8 cellular contexts compared by ENCODE assay signal in genomic region chr2:26786207-26787023, GRCh38. TPM values are rescaled to one million over a fixed set of nuclear protein-coding genes. Genes with fewer than 3 reads are reported as not detected.
DNase-seq lines count a peak whose midpoint lies in the region; ATAC-seq and TF ChIP-seq lines count a peak whose summit lies in the region.

No MANE protein-coding gene starts in this region.

- H3K27ac Mint-ChIP-seq in HFFc6, result peak overlapping the region; percentile 77

- no peaks in the 10 kb centered on the region; the same call in 1 of the 2 replicates for H3K27me3 Mint-ChIP-seq in HFFc6 (ENCODE audit: insufficient read depth)

- H3K4me1 Mint-ChIP-seq in HFFc6 (ENCODE audit: low read depth), result peaks cover 44% of the 10 kb centered on the region

- no peak for TF ChIP-seq CTCF in HFFc6 (IDR thresholded peaks at IDR 0.05)
- TF ChIP-seq CTCF in breast epithelium (IDR thresholded peaks at IDR 0.05), result no peak
- TF ChIP-seq CTCF in lower lobe of right lung (IDR thresholded peaks at IDR 0.05), result no peak
- TF ChIP-seq CTCF in upper lobe of right lung (IDR thresholded peaks at IDR 0.05), result no peak

- peaks cover 0 to 3% of the 10 kb centered on the region in 2 donors for H3K4me1 ChIP-seq in breast epithelium
- H3K4me1 ChIP-seq in lower lobe of right lung, result peaks cover 9% of the 10 kb centered on the region
- peaks cover 11% of the 10 kb centered on the region for H3K4me1 ChIP-seq in upper lobe of right lung

- intact Hi-C loops in breast epithelium (cut with DNase I; ENCODE audit: low total_unique reads), result no loop called here
- intact Hi-C loops in lower lobe of right lung (cut with DNase I), result no loop called here
- intact Hi-C loops in upper lobe of right lung (cut with DNase I), result no loop called here

- peaks cover 37% of the 10 kb centered on the region for H3K36me3 Mint-ChIP-seq in HFFc6 (ENCODE audit: low read depth)

- no peak overlapping the region for H3K27ac ChIP-seq in breast epithelium
- H3K27ac ChIP-seq in lower lobe of right lung, result peak overlapping the region; percentile 41
- H3K27ac ChIP-seq in upper lobe of right lung, result no peak overlapping the region

- ATAC-seq in lower lobe of right lung, result peak; percentile 26 to 39
- peak; percentile 7 for ATAC-seq in upper lobe of right lung

- H3K9me3 ChIP-seq in breast epithelium (no peaks in the 10 kb centered on the region), lower lobe of right lung (peaks cover 3% of the 10 kb centered on the region), upper lobe of right lung (no peaks in the 10 kb centered on the region)

- peak overlapping the region; percentile 93 for H3K4me3 Mint-ChIP-seq in HFFc6

- H3K9me3 Mint-ChIP-seq in HFFc6, result peaks cover 5% of the 10 kb centered on the region

- peak; percentile 45 for DNase-seq in activated CD4-positive, alpha-beta T cell treated with anti-CD3 and anti-CD28 coated beads for 48 hours
- no peak for DNase-seq in activated CD4-positive, alpha-beta T cell treated with anti-CD3 and anti-CD28 coated beads, Interleukin-2, amount 50 U/mL, for 1 hour
- DNase-seq in HFFc6, result no peak
- peak; percentile 60 for DNase-seq in NCI-H69 (lab: John Stamatoyannopoulos, UW)
- DNase-seq in breast epithelium (ENCODE audit: low spot score in 2 of 2), result no peak
- DNase-seq in lower lobe of right lung, result peak; percentile 59
- peak; percentile 75 for DNase-seq in upper lobe of right lung
- DNase-seq in foreskin melanocyte, result no peak

- H3K36me3 ChIP-seq in breast epithelium, result no peaks in the 10 kb centered on the region
- H3K36me3 ChIP-seq in lower lobe of right lung, result peaks cover 2% of the 10 kb centered on the region
- no peaks in the 10 kb centered on the region for H3K36me3 ChIP-seq in upper lobe of right lung

- H3K27me3 ChIP-seq in breast epithelium (no peaks in the 10 kb centered on the region), lower lobe of right lung (ENCODE audit: low read depth) (no peaks in the 10 kb centered on the region), upper lobe of right lung (no peaks in the 10 kb centered on the region)

- H3K4me3 ChIP-seq in breast epithelium, result peak overlapping the region; percentile 59 to 79 (median 77)
- H3K4me3 ChIP-seq in lower lobe of right lung, result peak overlapping the region; percentile 90
- H3K4me3 ChIP-seq in upper lobe of right lung, result peak overlapping the region; percentile 75

- no peak for TF ChIP-seq POLR2A in breast epithelium (IDR thresholded peaks at IDR 0.05)

RNA-seq across cellular contexts. Expression of gene CENPA, which starts 0.6 kb away (rescaled TPM):
- 10 to 100 TPM in 5 of 6 experiments, 1 to 10 TPM in 1; 8.7 to 20.4 (median 17.5) TPM for total RNA-seq in HFFc6 (2021; fragmentation: NEBNext Ultra II Directional; extraction: Animal tissue kit (Norgen Biotek cat#: 25700))
- total RNA-seq in breast epithelium, result under 1 TPM in 1 of 3 donors, not detected in 2; 0.64 TPM
- total RNA-seq in lower lobe of right lung, result 1.7 TPM
- 0.78 TPM for total RNA-seq in upper lobe of right lung

RNA-seq across cellular contexts. Expression of gene SLC35F6, which starts 22.3 kb away (rescaled TPM):
- 10 to 100 TPM; 34.1 to 44.5 (median 38.7) TPM for total RNA-seq in HFFc6 (2021; fragmentation: NEBNext Ultra II Directional; extraction: Animal tissue kit (Norgen Biotek cat#: 25700))
- total RNA-seq in breast epithelium, result 10 to 100 TPM; 32.8 to 57.3 (median 55.1) TPM
- total RNA-seq in lower lobe of right lung, result 49.3 TPM
- total RNA-seq in upper lobe of right lung, result 42.2 TPM

Comparison
In these comparisons a context has a peak if more than half of its experiments do, and no peak if none do; other contexts are left out.
1. DNase-seq: peak in activated CD4-positive, alpha-beta T cell treated with anti-CD3 and anti-CD28 coated beads for 48 hours (single experiment), NCI-H69 (single experiment), lower lobe of right lung (single experiment) and upper lobe of right lung (single experiment); none in activated CD4-positive, alpha-beta T cell treated with anti-CD3 and anti-CD28 coated beads, Interleukin-2, amount 50 U/mL, for 1 hour (single experiment), HFFc6 (single experiment), breast epithelium (0 of 2) and foreskin melanocyte (single experiment).
2. Peak in every context shown above with its lines, with median percentiles within 50 percentile points of each other: H3K4me3 ChIP-seq.